In the genomic region with DNA sequence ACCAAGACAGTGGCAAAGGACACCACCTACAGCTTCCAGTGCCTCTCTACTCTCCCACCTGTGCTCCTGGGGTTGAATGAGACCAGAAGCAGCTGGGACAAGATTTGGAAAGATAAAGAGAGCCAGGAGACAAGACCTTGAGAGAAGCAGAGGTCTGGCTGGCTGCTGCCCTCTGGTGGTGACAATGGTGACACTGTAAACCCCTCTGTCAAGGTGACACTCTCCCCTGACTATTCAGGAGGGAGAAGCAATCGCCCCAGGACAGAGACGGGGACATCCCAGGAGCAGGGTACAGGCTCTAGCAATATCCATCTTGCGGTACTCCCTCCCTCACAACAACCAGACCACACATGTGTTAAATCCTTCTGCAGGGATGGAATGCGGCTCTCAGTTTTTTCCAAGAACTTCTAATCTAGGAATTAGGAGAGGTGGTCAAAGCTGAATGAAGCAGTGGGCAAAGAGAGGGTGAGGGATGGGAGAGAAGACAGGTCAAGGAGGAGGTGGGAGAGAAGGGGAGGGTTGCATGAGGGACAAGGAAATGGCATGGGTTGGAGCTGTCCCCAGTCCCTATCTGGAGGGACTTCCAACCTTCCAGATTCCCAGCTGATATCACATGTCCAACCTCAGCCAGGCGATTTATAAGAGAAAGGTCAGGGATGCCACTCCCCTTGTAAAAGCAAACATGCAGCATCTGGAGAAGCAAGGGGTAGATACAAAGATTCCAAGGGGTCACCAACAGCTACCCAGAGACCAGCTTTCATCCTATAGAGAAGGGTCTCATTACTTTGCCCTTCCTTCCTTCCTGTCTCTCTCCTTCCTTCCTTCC, we compare ENCODE assay signal across 9 cellular contexts. TPM values are rescaled to one million over a fixed set of nuclear protein-coding genes. Genes with fewer than 3 reads are reported as not detected.
A peak's percentile ranks its signal among the peaks of the same experiment; 100 is the strongest.
DNase-seq lines count a peak whose midpoint lies in the region; ATAC-seq, FAIRE-seq and TF ChIP-seq lines count a peak whose summit lies in the region.
"Had no signal": no experiment of that assay in that cellular context is flagged by ENCODE, and none has a peak within 500 bp of the region (broad histone marks: within the 10 kb centered on the region; RNA-seq: fewer than 3 reads in every experiment).

No MANE protein-coding gene starts in this region.

- no peak overlapping the region for H3K14ac ChIP-seq in IMR-90 (replicated peaks; ENCODE audit: low read depth, low read length)

- no peaks in the 10 kb centered on the region for H3K36me3 ChIP-seq in IMR-90 (ENCODE audit: control insufficient read depth, insufficient read depth, low read length)
- H3K36me3 ChIP-seq in fibroblast of lung (ENCODE audit: control insufficient read depth, insufficient read depth, low read length) = no peaks in the 10 kb centered on the region
- H3K36me3 ChIP-seq in neural progenitor cell = no peaks in the 10 kb centered on the region

- no peak overlapping the region for H2BK120ac ChIP-seq in IMR-90 (ENCODE audit: low read depth, low read length)

- TF ChIP-seq POLR2A in IMR-90 (IDR thresholded peaks at IDR 0.05; ENCODE audit: low read depth, low read length) = no peak

- no peaks in the 10 kb centered on the region; the same call in 1 of the 2 replicates for H3K4me1 ChIP-seq in IMR-90 (ENCODE audit: control insufficient read depth, insufficient read depth, low read length)
- no peaks in the 10 kb centered on the region for H3K4me1 ChIP-seq in fibroblast of lung (ENCODE audit: control insufficient read depth, extremely low read depth, insufficient read depth, low read length)
- H3K4me1 ChIP-seq in neural progenitor cell = peaks cover 7% of the 10 kb centered on the region

- dilution Hi-C loops in IMR-90 (cut with HindIII; ENCODE audit: low sequenced_read_pairs, unreplicated experiment) = no loop called here

- no peak overlapping the region for H3K27ac Mint-ChIP-seq in neural progenitor cell

- H3K9me3 Mint-ChIP-seq in neural progenitor cell = no peaks in the 10 kb centered on the region

- H3K9ac ChIP-seq in IMR-90 (ENCODE audit: low read depth, low read length) (no peak overlapping the region), fibroblast of lung (ENCODE audit: insufficient read depth, low read length) (no peak overlapping the region), neural progenitor cell (no peak overlapping the region)

- H3F3A ChIP-seq in neural progenitor cell (ENCODE audit: low read depth) = peaks cover 7% of the 10 kb centered on the region

- in situ Hi-C loops in IMR-90 (cut with MboI; ENCODE audit: low sequenced_read_pairs) = no loop called here

- H2BK15ac ChIP-seq in IMR-90 (ENCODE audit: low read depth, low read length) = no peak overlapping the region

- H2AK9ac ChIP-seq in IMR-90 (replicated peaks; ENCODE audit: low read depth, low read length, poor library complexity) = no peak overlapping the region

- peak; percentile 20 for FAIRE-seq in RCC 7860 (lab: Jason Lieb, UNC)
- FAIRE-seq: TTC549 had no signal

- H3K27me3 ChIP-seq in IMR-90 (ENCODE audit: control insufficient read depth, insufficient read depth, low read length) (peaks cover 48% of the 10 kb centered on the region), fibroblast of lung (ENCODE audit: control insufficient read depth, insufficient read depth, low read length) (peaks cover 45% of the 10 kb centered on the region), neural progenitor cell (peaks cover 100% of the 10 kb centered on the region)

- H3K56ac ChIP-seq in IMR-90 (ENCODE audit: extremely low read depth, insufficient read depth, low read length) = no peak overlapping the region

- H3K23ac ChIP-seq in IMR-90 (ENCODE audit: low read depth, low read length) = no peak overlapping the region

- no peaks in the 10 kb centered on the region for H3K36me3 Mint-ChIP-seq in neural progenitor cell

- H2BK5ac ChIP-seq in IMR-90 (ENCODE audit: low read depth, low read length, poor library complexity, severe bottlenecking) = no peak overlapping the region

- peaks cover 18% of the 10 kb centered on the region for H3K4me1 Mint-ChIP-seq in neural progenitor cell

- H4K5ac ChIP-seq in IMR-90 (ENCODE audit: low read depth, low read length) = no peak overlapping the region

- no peak overlapping the region for H4K8ac ChIP-seq in IMR-90 (ENCODE audit: low read depth in 2 of 2, low read length in 2 of 2)

- no peak overlapping the region for H2BK20ac ChIP-seq in IMR-90 (ENCODE audit: low read depth, low read length)

- peaks cover 68% of the 10 kb centered on the region for H3K27me3 Mint-ChIP-seq in neural progenitor cell (ENCODE audit: insufficient read depth, low read depth)

- intact Hi-C loops in IMR-90 (cut with micrococcal nuclease) = loop anchor here (1.0 to 5.0 kb wide), 3 partner anchors 35 to 165 kb away; no protein-coding TSS in a partner anchor

- H3K18ac ChIP-seq in IMR-90 (ENCODE audit: low read depth, low read length) = no peak overlapping the region

- CTCF ChIA-PET in IMR-90 (lab: Yijun Ruan, JAX) = interaction anchor here (0.5 to 2.4 kb wide), 8 partner anchors 23 to 422 kb away, joined by 3 to 12 read pairs (median 3); no protein-coding TSS in a partner anchor

- ATAC-seq in IMR-90 (ENCODE audit: low read depth) (peak; percentile 46), GM18519 (IDR thresholded peaks at IDR 0.05; ENCODE audit: low FRiP score, unreplicated experiment) (no peak)

- H3K4me3 Mint-ChIP-seq in neural progenitor cell = no peak overlapping the region

- no peaks in the 10 kb centered on the region for H3K79me1 ChIP-seq in IMR-90 (ENCODE audit: low read depth in 1 of 2, low read length in 2 of 2)

- POLR2A ChIA-PET in IMR-90 (lab: Charles Lee; ENCODE audit: unreplicated experiment) = no interaction called here

- TF ChIP-seq CTCF in IMR-90 (conservative IDR thresholded peaks at IDR 0.05; ENCODE audit: low read depth, low read length) = peak; percentile 79
- peak; percentile 67 to 85 for TF ChIP-seq CTCF in fibroblast of lung (conservative IDR thresholded peaks at IDR 0.05 in 1 of 2, IDR thresholded peaks at IDR 0.05 in 1 of 2; ENCODE audit: low read depth in 1 of 2, low read length in 2 of 2)
- TF ChIP-seq CTCF in neural progenitor cell (IDR thresholded peaks at IDR 0.05) = peak; percentile 89

- H3K9me3 ChIP-seq in IMR-90 (ENCODE audit: control insufficient read depth, insufficient read depth, low read length) (no peaks in the 10 kb centered on the region), fibroblast of lung (ENCODE audit: control insufficient read depth, insufficient read depth, low read depth, low read length) (no peaks in the 10 kb centered on the region), neural progenitor cell (ENCODE audit: low read depth) (no peaks in the 10 kb centered on the region)

- no TSS peak for BruUV-seq in IMR-90 (replicated peaks; lab: Mats Ljungman, UMichigan)

- no peaks in the 10 kb centered on the region for H3K9me1 ChIP-seq in IMR-90 (ENCODE audit: insufficient read depth, low read length)

- no peak overlapping the region for H3K4ac ChIP-seq in IMR-90 (ENCODE audit: low read depth, low read length)

- H3K79me2 ChIP-seq in fibroblast of lung (ENCODE audit: control insufficient read depth, insufficient read depth, low read length) (no peaks in the 10 kb centered on the region), neural progenitor cell (ENCODE audit: low read depth) (no peaks in the 10 kb centered on the region)

- no peak overlapping the region for H4K91ac ChIP-seq in IMR-90 (ENCODE audit: insufficient read depth, low read depth, low read length)

- H2AFZ ChIP-seq in IMR-90 (replicated peaks; ENCODE audit: low read length, poor library complexity) = no peak overlapping the region
- no peak overlapping the region for H2AFZ ChIP-seq in fibroblast of lung (ENCODE audit: low read length)
- H2AFZ ChIP-seq in neural progenitor cell (replicated peaks) = no peak overlapping the region

- TF ChIP-seq RAD21 in IMR-90 (IDR thresholded peaks at IDR 0.05; ENCODE audit: low read length) = peak; percentile 77

- no CpG with 5 or more reads among the region's 5 CpGs for WGBS in IMR-90 (ENCODE audit: extremely low coverage in 2 of 2, insufficient read length in 1 of 2), 2 experiments

- DNase-seq in D341Med (ENCODE audit: low spot score) (peak; percentile 84), IMR-90 (peak; percentile 59), RCC 7860 (ENCODE audit: low spot score) (peak; percentile 59), fibroblast of lung (ENCODE audit: low read depth in 2 of 2) (peak; percentile 42 to 65), neural progenitor cell (ENCODE audit: low spot score) (peak; percentile 80), superior temporal gyrus (ENCODE audit: extremely low spot score) (peak; percentile 82)
- peak; percentile 86 to 87 for DNase-seq in activated T-cell treated with anti-CD3 and anti-CD28 coated beads, Interleukin-2, amount 50 U/mL, for 48 hours

- no peak overlapping the region for H2AK5ac ChIP-seq in IMR-90 (ENCODE audit: low read depth, low read length)

- H3K4me2 ChIP-seq in IMR-90 (ENCODE audit: low read depth, low read length) = no peak overlapping the region
- no peak overlapping the region for H3K4me2 ChIP-seq in fibroblast of lung (ENCODE audit: extremely low read depth, insufficient read depth, low read length)
- H3K4me2 ChIP-seq in neural progenitor cell = no peak overlapping the region

- H3K4me3 ChIP-seq in IMR-90 (ENCODE audit: insufficient read depth, low read depth, low read length) (no peak overlapping the region), fibroblast of lung (replicated peaks in 1 of 4; ENCODE audit: control extremely low read depth in 1 of 4, insufficient read depth in 1 of 4, low read depth in 3 of 4, low read length in 4 of 4) (no peak overlapping the region), neural progenitor cell (no peak overlapping the region)

- H4K20me1 ChIP-seq in IMR-90 (ENCODE audit: insufficient read depth, low read length) (no peaks in the 10 kb centered on the region), fibroblast of lung (ENCODE audit: control insufficient read depth, extremely low read depth, insufficient read depth, low read length) (no peaks in the 10 kb centered on the region), neural progenitor cell (ENCODE audit: low read depth) (peaks cover 9% of the 10 kb centered on the region)

- H3K27ac ChIP-seq in IMR-90 (ENCODE audit: insufficient read depth, low read length) = no peak overlapping the region
- no peak overlapping the region for H3K27ac ChIP-seq in fibroblast of lung (ENCODE audit: insufficient read depth, low read length)
- no peak overlapping the region for H3K27ac ChIP-seq in neural progenitor cell

RNA-seq across cellular contexts. Expression of a gene that starts 2.9 kb away (rescaled TPM):
- total RNA-seq in IMR-90 (2012; rRNA removed) (under 0.01 TPM in 2 replicates), fibroblast of lung (under 0.01 and 0.17 TPM in 2 replicates), neural progenitor cell (ENCODE audit: low replicate concordance) (0.06 TPM in 1 of 2 replicates, not detected in the other)
- polyA plus RNA-seq in IMR-90 (2012; rRNA removed) (0.48 and 0.56 TPM in 2 replicates), fibroblast of lung (0.03 and 0.14 TPM in 2 replicates)
- polyA plus RNA-seq in IMR-90 (2012; cell fraction: cytosol; rRNA removed) = 0.22 and 0.71 TPM in 2 replicates
- 0.17 and 0.62 TPM in 2 replicates for polyA plus RNA-seq in IMR-90 (2012; cell fraction: nucleus; rRNA removed; ENCODE audit: low replicate concordance)
- polyA plus RNA-seq in fibroblast of lung (2012) = 0.16 TPM in 1 of 2 replicates, not detected in the other
- 0.20 TPM in 1 of 2 replicates, not detected in the other for polyA minus RNA-seq in fibroblast of lung (ENCODE audit: low replicate concordance)

RNA-seq across cellular contexts. Expression of a gene that starts 17.1 kb away (rescaled TPM):
- total RNA-seq in IMR-90 (2012; rRNA removed) (1.1 TPM in 2 replicates), fibroblast of lung (not detected in 2 replicates), neural progenitor cell (ENCODE audit: low replicate concordance) (not detected in 2 replicates)
- polyA plus RNA-seq in IMR-90 (2012; rRNA removed) (1.2 and 1.4 TPM in 2 replicates), fibroblast of lung (1.3 TPM in 1 of 2 replicates, not detected in the other)
- 1.1 and 1.4 TPM in 2 replicates for polyA plus RNA-seq in IMR-90 (2012; cell fraction: cytosol; rRNA removed)
- polyA plus RNA-seq in IMR-90 (2012; cell fraction: nucleus; rRNA removed; ENCODE audit: low replicate concordance) = 0.33 and 0.96 TPM in 2 replicates
- polyA plus RNA-seq in fibroblast of lung (2012) = 2.6 TPM in 1 of 2 replicates, not detected in the other
- polyA minus RNA-seq in fibroblast of lung (ENCODE audit: low replicate concordance) = 3.8 TPM in 1 of 2 replicates, not detected in the other

RNA-seq across cellular contexts. Expression of a gene that starts 17.3 kb away (rescaled TPM):
- total RNA-seq in IMR-90 (2012; rRNA removed) (0.18 and 0.56 TPM in 2 replicates), fibroblast of lung (not detected in 2 replicates), neural progenitor cell (ENCODE audit: low replicate concordance) (not detected in 2 replicates)
- polyA plus RNA-seq in IMR-90 (2012; rRNA removed) (0.65 and 0.79 TPM in 2 replicates), fibroblast of lung (3.7 TPM in 1 of 2 replicates, not detected in the other)
- polyA plus RNA-seq in IMR-90 (2012; cell fraction: cytosol; rRNA removed) = 0.19 and 0.34 TPM in 2 replicates
- 0.08 and 0.29 TPM in 2 replicates for polyA plus RNA-seq in IMR-90 (2012; cell fraction: nucleus; rRNA removed; ENCODE audit: low replicate concordance)
- polyA plus RNA-seq in fibroblast of lung (2012) = 4.4 TPM in 1 of 2 replicates, not detected in the other
- 1.7 TPM in 1 of 2 replicates, not detected in the other for polyA minus RNA-seq in fibroblast of lung (ENCODE audit: low replicate concordance)
